Comparison of ENCODE assay signal across 1 cellular context in genomic region chr20:48482790-48483189, GRCh38.
TF ChIP-seq lines count a peak whose summit lies in the region.

No MANE protein-coding gene starts in this region.

TF ChIP-seq in GM12878, 131 proteins besides CTCF, POLR2A, EP300 and RAD21 (continued from another document):
- TF ChIP-seq SMAD5 (IDR thresholded peaks at IDR 0.05; ENCODE audit: low read depth) = no peak
- TF ChIP-seq, protein P1, sequence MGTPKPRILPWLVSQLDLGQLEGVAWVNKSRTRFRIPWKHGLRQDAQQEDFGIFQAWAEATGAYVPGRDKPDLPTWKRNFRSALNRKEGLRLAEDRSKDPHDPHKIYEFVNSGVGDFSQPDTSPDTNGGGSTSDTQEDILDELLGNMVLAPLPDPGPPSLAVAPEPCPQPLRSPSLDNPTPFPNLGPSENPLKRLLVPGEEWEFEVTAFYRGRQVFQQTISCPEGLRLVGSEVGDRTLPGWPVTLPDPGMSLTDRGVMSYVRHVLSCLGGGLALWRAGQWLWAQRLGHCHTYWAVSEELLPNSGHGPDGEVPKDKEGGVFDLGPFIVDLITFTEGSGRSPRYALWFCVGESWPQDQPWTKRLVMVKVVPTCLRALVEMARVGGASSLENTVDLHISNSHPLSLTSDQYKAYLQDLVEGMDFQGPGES (IDR thresholded peaks at IDR 0.05) = no peak
- peak; percentile 5; the same call in 1 of the 2 replicates for TF ChIP-seq SMC3 (IDR thresholded peaks at IDR 0.05; ENCODE audit: borderline replicate concordance, low read length)
- TF ChIP-seq BACH1 (IDR thresholded peaks at IDR 0.05; ENCODE audit: borderline replicate concordance) = no peak
- TF ChIP-seq EGR1 (IDR thresholded peaks at IDR 0.05; ENCODE audit: borderline replicate concordance in 1 of 2, low read depth in 2 of 2, low read length in 2 of 2) = peak in 1 of 2 experiments; percentile 41; a peak in 1 of 3 replicates
- TF ChIP-seq NFIC (IDR thresholded peaks at IDR 0.05; ENCODE audit: low read depth, low read length) = peak; percentile 51; the same call in 1 of the 2 replicates
- TF ChIP-seq FOXK2 (IDR thresholded peaks at IDR 0.05) = no peak
- TF ChIP-seq CREM (IDR thresholded peaks at IDR 0.05; ENCODE audit: low read depth) = peak; percentile 44; the same call in 1 of the 2 replicates
- TF ChIP-seq RELA (IDR thresholded peaks at IDR 0.05; ENCODE audit: borderline replicate concordance, partially characterized antibody) = peak; percentile 36
- no peak for TF ChIP-seq EZH2 (IDR thresholded peaks at IDR 0.05; ENCODE audit: borderline replicate concordance, control insufficient read depth, low read depth, low read length)
- peak; percentile 11 to 22; a peak in 2 of 4 replicates for TF ChIP-seq IKZF2 (IDR thresholded peaks at IDR 0.05)
- TF ChIP-seq POU2F2 (IDR thresholded peaks at IDR 0.05; ENCODE audit: borderline replicate concordance, low read depth, low read length) = no peak
- TF ChIP-seq, protein P2, sequence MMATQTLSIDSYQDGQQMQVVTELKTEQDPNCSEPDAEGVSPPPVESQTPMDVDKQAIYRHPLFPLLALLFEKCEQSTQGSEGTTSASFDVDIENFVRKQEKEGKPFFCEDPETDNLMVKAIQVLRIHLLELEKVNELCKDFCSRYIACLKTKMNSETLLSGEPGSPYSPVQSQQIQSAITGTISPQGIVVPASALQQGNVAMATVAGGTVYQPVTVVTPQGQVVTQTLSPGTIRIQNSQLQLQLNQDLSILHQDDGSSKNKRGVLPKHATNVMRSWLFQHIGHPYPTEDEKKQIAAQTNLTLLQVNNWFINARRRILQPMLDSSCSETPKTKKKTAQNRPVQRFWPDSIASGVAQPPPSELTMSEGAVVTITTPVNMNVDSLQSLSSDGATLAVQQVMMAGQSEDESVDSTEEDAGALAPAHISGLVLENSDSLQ (IDR thresholded peaks at IDR 0.05) = peak; percentile 69
- no peak for TF ChIP-seq CBX5 (IDR thresholded peaks at IDR 0.05; ENCODE audit: low read depth)
- peak in 1 of 2 experiments; percentile 27; a peak in 1 of 4 replicates for TF ChIP-seq BHLHE40 (IDR thresholded peaks at IDR 0.05; ENCODE audit: borderline replicate concordance in 1 of 2, low read depth in 2 of 2, low read length in 1 of 2)
- peak in 1 of 2 experiments; percentile 36; a peak in 1 of 4 replicates for TF ChIP-seq ETV6 (conservative IDR thresholded peaks at IDR 0.05 in 1 of 2, IDR thresholded peaks at IDR 0.05 in 1 of 2; ENCODE audit: borderline replicate concordance in 1 of 2, low read depth in 1 of 2)
- TF ChIP-seq RUNX3 (IDR thresholded peaks at IDR 0.05; ENCODE audit: low read length) = peak; percentile 42; the same call in 1 of the 2 replicates
- no peak for TF ChIP-seq GATAD2B (conservative IDR thresholded peaks at IDR 0.05; ENCODE audit: low read depth)
- TF ChIP-seq RCOR1 (conservative IDR thresholded peaks at IDR 0.05; ENCODE audit: low read depth, low read length) = no peak
- no peak for TF ChIP-seq LARP7 (IDR thresholded peaks at IDR 0.05)
- 0 out of 2 replicates have a peak, but pooled peaks have one; percentile 46 for TF ChIP-seq NR2F1 (conservative IDR thresholded peaks at IDR 0.05)
- TF ChIP-seq IKZF1 (conservative IDR thresholded peaks at IDR 0.05) = peak; percentile 40
- 0 out of 2 replicates have a peak, but pooled peaks have one; percentile 20 for TF ChIP-seq MEF2A (IDR thresholded peaks at IDR 0.05; ENCODE audit: insufficient read depth, low read depth, low read length)
- TF ChIP-seq NBN (IDR thresholded peaks at IDR 0.05) = no peak
